24 cellular contexts compared by ENCODE assay signal in the genomic region with DNA sequence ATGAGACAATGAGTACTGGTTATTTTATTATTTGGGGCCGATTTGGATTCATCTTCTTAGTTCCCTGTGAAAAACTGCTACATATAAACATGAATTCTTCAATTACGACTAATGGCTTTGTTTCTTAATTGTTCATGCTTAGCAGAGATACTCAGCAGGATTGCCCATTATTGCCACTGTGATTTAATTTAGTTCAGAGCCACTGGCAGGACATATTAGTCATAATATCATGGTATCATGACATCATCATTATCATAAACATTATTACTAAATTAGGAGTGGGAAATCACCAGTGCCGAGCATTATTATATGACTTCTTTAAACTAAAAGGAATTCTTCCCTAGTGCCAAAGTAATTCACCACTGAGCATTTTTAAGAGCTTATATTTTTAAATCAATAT.
DNase-seq lines count a peak whose midpoint lies in the region; ATAC-seq, FAIRE-seq and TF ChIP-seq lines count a peak whose summit lies in the region.
"Had no signal": no experiment of that assay in that cellular context is flagged by ENCODE, and none has a peak within 500 bp of the region (broad histone marks: within the 10 kb centered on the region; RNA-seq: fewer than 3 reads in every experiment).

No MANE protein-coding gene starts in this region.

- H3K9me3 ChIP-seq in breast epithelium, result no peaks in the 10 kb centered on the region
- H3K9me3 ChIP-seq in astrocyte (ENCODE audit: insufficient read depth, low read depth, low read length), result no peaks in the 10 kb centered on the region
- H3K9me3 ChIP-seq: BLaER1 treated with 17β-estradiol and CSF1 and Interleukin-3, amounts not matched to agents 10 nM and 100 nM; right atrium auricular region had no signal

- H3K4me1 Mint-ChIP-seq in MCF 10A (ENCODE audit: insufficient read depth, unreplicated experiment) (peaks cover 17% of the 10 kb centered on the region), astrocyte (ENCODE audit: low read depth, unreplicated experiment) (peaks cover 7% of the 10 kb centered on the region)

- TF ChIP-seq POLR2A in breast epithelium (IDR thresholded peaks at IDR 0.05), result no peak

- peak overlapping the region; percentile 8 for H3K4me2 ChIP-seq in astrocyte (ENCODE audit: low read length)

- POLR2A ChIA-PET in MCF 10A (lab: Yijun Ruan, JAX), result interaction anchor here (1.1 kb wide), 1 partner anchor 202 kb away, joined by 3 read pairs; a partner anchor contains a TSS

- TF ChIP-seq CTCF in MCF 10A (IDR thresholded peaks at IDR 0.05; ENCODE audit: unreplicated experiment) (no peak), breast epithelium (IDR thresholded peaks at IDR 0.05) (no peak), astrocyte (IDR thresholded peaks at IDR 0.05; ENCODE audit: insufficient read depth, low read depth, low read length) (no peak), fibroblast of the aortic adventitia (IDR thresholded peaks at IDR 0.05; ENCODE audit: insufficient read depth, low read length) (no peak), GM20000 (IDR thresholded peaks at IDR 0.05; ENCODE audit: extremely low read depth, missing control alignments) (no peak)

- no peaks in the 10 kb centered on the region for H3K27me3 Mint-ChIP-seq in MCF 10A (ENCODE audit: insufficient read depth, unreplicated experiment)
- no peaks in the 10 kb centered on the region for H3K27me3 Mint-ChIP-seq in astrocyte (ENCODE audit: low read depth, unreplicated experiment)
- H3K27me3 Mint-ChIP-seq: activated T-cell treated with anti-CD3 and anti-CD28 coated beads, Interleukin-2, amount 50 U/mL, for 24 hours; effector memory CD8-positive, alpha-beta T cell had no signal

- H3K4me1 ChIP-seq in breast epithelium, result no peaks in the 10 kb centered on the region
- peaks cover 5% of the 10 kb centered on the region for H3K4me1 ChIP-seq in astrocyte (ENCODE audit: insufficient read depth, low read length)
- H3K4me1 ChIP-seq: right atrium auricular region had no signal

- H3K27ac Mint-ChIP-seq in MCF 10A (ENCODE audit: low read depth, unreplicated experiment), result no peak overlapping the region
- no peak overlapping the region for H3K27ac Mint-ChIP-seq in astrocyte (ENCODE audit: unreplicated experiment)
- H3K27ac Mint-ChIP-seq: activated CD8-positive, alpha-beta T cell treated with anti-CD3 and anti-CD28 coated beads, Interleukin-2, amount 10 ng/mL, durations not matched to agents 7 days and 5 days; activated T-cell treated with anti-CD3 and anti-CD28 coated beads, Interleukin-2, amount 50 U/mL, for 24 hours; effector memory CD8-positive, alpha-beta T cell; T-helper 2 cell treated with Interferon-gamma antibody and Interleukin-4, amounts not matched to agents 5 μg/mL and 100 μg/mL, for 36 hours had no signal

- H3K36me3 Mint-ChIP-seq in MCF 10A (ENCODE audit: insufficient read depth, unreplicated experiment), result no peaks in the 10 kb centered on the region
- H3K36me3 Mint-ChIP-seq in astrocyte (ENCODE audit: low read depth, unreplicated experiment), result no peaks in the 10 kb centered on the region

- H3K4me3 Mint-ChIP-seq in MCF 10A (ENCODE audit: unreplicated experiment) (no peak overlapping the region), astrocyte (ENCODE audit: unreplicated experiment) (no peak overlapping the region)
- H3K4me3 Mint-ChIP-seq: activated CD8-positive, alpha-beta T cell treated with anti-CD3 and anti-CD28 coated beads, Interleukin-2, amount 10 ng/mL, durations not matched to agents 7 days and 5 days; activated T-cell treated with anti-CD3 and anti-CD28 coated beads, Interleukin-2, amount 50 U/mL, for 24 hours; effector memory CD8-positive, alpha-beta T cell; T-helper 2 cell treated with Interferon-gamma antibody and Interleukin-4, amounts not matched to agents 5 μg/mL and 100 μg/mL, for 36 hours had no signal

- H3K36me3 ChIP-seq in breast epithelium, result no peaks in the 10 kb centered on the region
- no peaks in the 10 kb centered on the region for H3K36me3 ChIP-seq in astrocyte (ENCODE audit: insufficient read depth, low read length)
- H3K36me3 ChIP-seq: BLaER1 treated with 17β-estradiol and CSF1 and Interleukin-3, amounts not matched to agents 10 nM and 100 nM; right atrium auricular region had no signal

- H3K9ac ChIP-seq in astrocyte (ENCODE audit: low read length), result no peak overlapping the region
- H3K9ac ChIP-seq: BLaER1 treated with 17β-estradiol and CSF1 and Interleukin-3, amounts not matched to agents 10 nM and 100 nM had no signal

- no peak overlapping the region for H2AFZ ChIP-seq in astrocyte (ENCODE audit: low read depth, low read length)

- no TSS peak for BruUV-seq in MCF 10A (replicated peaks; lab: Mats Ljungman, UMichigan)

- intact Hi-C loops in MCF 10A (cut with micrococcal nuclease), result loop anchor here (5.0 kb wide), 1 partner anchor 79 kb away; no protein-coding TSS in a partner anchor
- intact Hi-C loops in breast epithelium (cut with DNase I; ENCODE audit: low total_unique reads), result no loop called here

- H3K9me3 Mint-ChIP-seq in MCF 10A (ENCODE audit: unreplicated experiment), result no peaks in the 10 kb centered on the region
- no peaks in the 10 kb centered on the region for H3K9me3 Mint-ChIP-seq in astrocyte (ENCODE audit: unreplicated experiment)
- H3K9me3 Mint-ChIP-seq: activated T-cell treated with anti-CD3 and anti-CD28 coated beads, Interleukin-2, amount 50 U/mL, for 24 hours; T-helper 2 cell treated with Interferon-gamma antibody and Interleukin-4, amounts not matched to agents 5 μg/mL and 100 μg/mL, for 36 hours had no signal

- CTCF ChIA-PET in MCF 10A (lab: Yijun Ruan, JAX), result interaction anchor here (0.6 to 1.3 kb wide), 2 partner anchors 11 to 590 kb away, joined by 3 to 4 read pairs; no protein-coding TSS in a partner anchor

- H3K4me3 ChIP-seq in breast epithelium (no peak overlapping the region), astrocyte (ENCODE audit: insufficient read depth, low read depth, low read length) (no peak overlapping the region), fibroblast of the aortic adventitia (ENCODE audit: low read depth, low read length) (no peak overlapping the region)
- H3K4me3 ChIP-seq: BLaER1 treated with 17β-estradiol and CSF1 and Interleukin-3, amounts not matched to agents 10 nM and 100 nM; right atrium auricular region; SK-N-MC had no signal

- H3K27ac ChIP-seq in breast epithelium (no peak overlapping the region), astrocyte (ENCODE audit: low read depth, low read length) (no peak overlapping the region)
- H3K27ac ChIP-seq: BLaER1 treated with 17β-estradiol and CSF1 and Interleukin-3, amounts not matched to agents 10 nM and 100 nM; right atrium auricular region; SK-N-MC had no signal

- H3K27me3 ChIP-seq in breast epithelium, result no peaks in the 10 kb centered on the region
- no peaks in the 10 kb centered on the region for H3K27me3 ChIP-seq in astrocyte (ENCODE audit: insufficient read depth, low read length)
- H3K27me3 ChIP-seq: BLaER1 treated with 17β-estradiol and CSF1 and Interleukin-3, amounts not matched to agents 10 nM and 100 nM; right atrium auricular region had no signal

- H3K79me2 ChIP-seq in astrocyte (ENCODE audit: insufficient read depth, low read length), result no peaks in the 10 kb centered on the region

- no peak for FAIRE-seq in astrocyte (lab: Jason Lieb, UNC)
- FAIRE-seq: D721Med, frontal cortex, RCC 7860, urothelium cell line had no signal

- DNase-seq in MCF 10A (ENCODE audit: unreplicated experiment) (peak; percentile 42), breast epithelium (ENCODE audit: low spot score in 2 of 2) (no peak), astrocyte (ENCODE audit: low read depth) (peak; percentile 16), fibroblast of the aortic adventitia (ENCODE audit: low read depth) (peak; percentile 44), GM20000 (ENCODE audit: low spot score) (no peak), NK-92 (lab: John Stamatoyannopoulos, UW; ENCODE audit: unreplicated experiment) (no peak)
- DNase-seq: activated CD8-positive, alpha-beta T cell treated with anti-CD3 and anti-CD28 coated beads, Interleukin-2, amount 10 ng/mL, durations not matched to agents 7 days and 5 days; activated naive CD4-positive, alpha-beta T cell treated with Interleukin-2 at 50 U/mL for 16 hours; activated T-cell treated with anti-CD3 and anti-CD28 coated beads, Interleukin-2, amount 50 U/mL, for 24 hours; anterior cingulate cortex; effector memory CD8-positive, alpha-beta T cell; hippocampal formation; islet precursor cell; NCI-H1436 treated with DMSO at 0.1 percent for 48 hours had no signal

- H4K20me1 ChIP-seq in astrocyte (ENCODE audit: insufficient read depth, low read length), result no peaks in the 10 kb centered on the region
- H4K20me1 ChIP-seq: BLaER1 treated with 17β-estradiol and CSF1 and Interleukin-3, amounts not matched to agents 10 nM and 100 nM had no signal

- ATAC-seq in HG02884 (IDR thresholded peaks at IDR 0.05; ENCODE audit: unreplicated experiment) (no peak), GM18519 (IDR thresholded peaks at IDR 0.05; ENCODE audit: low FRiP score, unreplicated experiment) (no peak)
- ATAC-seq: activated CD8-positive, alpha-beta T cell treated with anti-CD3 and anti-CD28 coated beads, Interleukin-2, amount 10 ng/mL, durations not matched to agents 7 days and 5 days; effector memory CD8-positive, alpha-beta T cell had no signal

Comparison
In these comparisons a context has a peak if more than half of its experiments do, and no peak if none do; other contexts are left out.
1. DNase-seq: peak in MCF 10A (single experiment), astrocyte (single experiment) and fibroblast of the aortic adventitia (single experiment); none in breast epithelium (0 of 2), GM20000 (single experiment) and NK-92 (single experiment).